8 cellular contexts compared by ENCODE assay signal in genomic region chr17:7330099-7331015, GRCh38. TPM values are rescaled to one million over a fixed set of nuclear protein-coding genes. Genes with fewer than 3 reads are reported as not detected.
DNase-seq lines count a peak whose midpoint lies in the region; ATAC-seq and TF ChIP-seq lines count a peak whose summit lies in the region.

No MANE protein-coding gene starts in this region.

- H2AFZ ChIP-seq in PC-9 = peak overlapping the region; percentile 90

- intact Hi-C loops in CD4-positive, alpha-beta T cell (cut with DNase I, micrococcal nuclease) = no loop called here
- intact Hi-C loops in PC-9 (cut with micrococcal nuclease; ENCODE audit: unreplicated experiment) = no loop called here

- TF ChIP-seq CTCF in CD4-positive, alpha-beta T cell (IDR thresholded peaks at IDR 0.05) = no peak
- no peak for TF ChIP-seq CTCF in PC-9 (conservative IDR thresholded peaks at IDR 0.05)

- H3K36me3 Mint-ChIP-seq in CD4-positive, alpha-beta T cell (ENCODE audit: low read depth) = peaks cover 19% of the 10 kb centered on the region
- no peaks in the 10 kb centered on the region for H3K36me3 Mint-ChIP-seq in activated T-helper 17 cell treated with anti-CD3 and anti-CD28 coated beads, Interleukin-2, amount 50 U/mL, for 72 hours (ENCODE audit: low read depth)
- no peaks in the 10 kb centered on the region for H3K36me3 Mint-ChIP-seq in natural killer cell treated with Interleukin-12 subunit alpha and Interleukin-12 subunit beta and Interleukin-15 and Interleukin-18, amount 100 ng/mL, for 72 hours

- no peaks in the 10 kb centered on the region for H3K27me3 ChIP-seq in CD4-positive, alpha-beta T cell (ENCODE audit: control insufficient read depth, insufficient read depth, low read length)
- no peaks in the 10 kb centered on the region for H3K27me3 ChIP-seq in PC-9 (ENCODE audit: insufficient read depth, low read depth)

- H3K27ac Mint-ChIP-seq in CD4-positive, alpha-beta T cell = peak overlapping the region; percentile 88
- H3K27ac Mint-ChIP-seq in activated T-helper 17 cell treated with anti-CD3 and anti-CD28 coated beads, Interleukin-2, amount 50 U/mL, for 72 hours = peak overlapping the region; percentile 97
- peak overlapping the region; percentile 95 to 98 for H3K27ac Mint-ChIP-seq in natural killer cell treated with Interleukin-12 subunit alpha and Interleukin-12 subunit beta and Interleukin-15 and Interleukin-18, amount 100 ng/mL, for 72 hours
- H3K27ac Mint-ChIP-seq in stimulated activated naive CD8-positive, alpha-beta T cell treated with anti-CD3 and anti-CD28 coated beads, Interleukin-15, amount 100 ng/mL, for 72 hours = peak overlapping the region; percentile 97 to 99

- peak overlapping the region; percentile 96 for H3K4me2 ChIP-seq in PC-9

- DNase-seq in CD4-positive, alpha-beta T cell = peak in 9 of 10 experiments; percentile 53 to 73 (median 67)
- peak; percentile 73 to 84 for DNase-seq in PC-9
- DNase-seq in fibroblast of peridontal ligament (ENCODE audit: extremely low read depth) = peak; percentile 71
- DNase-seq in natural killer cell treated with Interleukin-12 subunit alpha and Interleukin-12 subunit beta and Interleukin-15 and Interleukin-18, amount 100 ng/mL, for 72 hours (ENCODE audit: low spot score) = peak; percentile 89
- DNase-seq in stimulated activated naive CD8-positive, alpha-beta T cell treated with anti-CD3 and anti-CD28 coated beads, Interleukin-15, amount 100 ng/mL, for 72 hours = peak; percentile 85 to 86

- BruUV-seq in PC-9 (replicated peaks; lab: Mats Ljungman, UMichigan) = no TSS peak

- no peaks in the 10 kb centered on the region for H4K20me1 ChIP-seq in PC-9 (ENCODE audit: insufficient read depth)

- H3F3A ChIP-seq in PC-9 (ENCODE audit: insufficient read depth, low read depth) = peaks cover 9% of the 10 kb centered on the region; the same call in 1 of the 2 replicates

- H3K79me2 ChIP-seq in PC-9 (ENCODE audit: low read depth) = peaks cover 25% of the 10 kb centered on the region

- POLR2A ChIA-PET in CD4-positive, alpha-beta T cell (lab: Charles Lee) = interaction anchor here (0.7 to 4.1 kb wide), 26 partner anchors 9 to 965 kb away, joined by 3 to 46 read pairs (median 6); partner anchors contain the start of genes DVL2, GABARAP, GPS2 and POLR2A
- POLR2A ChIA-PET in PC-9 (lab: Charles Lee; ENCODE audit: unreplicated experiment) = interaction anchor here (0.5 to 1.1 kb wide), 11 partner anchors 15 to 307 kb away, joined by 3 to 13 read pairs (median 5); partner anchors contain the start of genes GABARAP and TMEM256

- no peaks in the 10 kb centered on the region for H3K36me3 ChIP-seq in PC-9 (ENCODE audit: low read depth)

- peaks cover 49% of the 10 kb centered on the region for H3K4me1 Mint-ChIP-seq in CD4-positive, alpha-beta T cell (ENCODE audit: low read depth)
- peaks cover 23% of the 10 kb centered on the region for H3K4me1 Mint-ChIP-seq in activated T-helper 17 cell treated with anti-CD3 and anti-CD28 coated beads, Interleukin-2, amount 50 U/mL, for 72 hours
- H3K4me1 Mint-ChIP-seq in natural killer cell treated with Interleukin-12 subunit alpha and Interleukin-12 subunit beta and Interleukin-15 and Interleukin-18, amount 100 ng/mL, for 72 hours (ENCODE audit: low read depth in 2 of 2) = peaks cover 33 to 36% of the 10 kb centered on the region in 2 donors
- H3K4me1 Mint-ChIP-seq in stimulated activated naive CD8-positive, alpha-beta T cell treated with anti-CD3 and anti-CD28 coated beads, Interleukin-15, amount 100 ng/mL, for 72 hours = peaks cover 80% of the 10 kb centered on the region

- H3K9me3 ChIP-seq in CD4-positive, alpha-beta T cell (ENCODE audit: control insufficient read depth, low read length) = no peaks in the 10 kb centered on the region
- no peaks in the 10 kb centered on the region for H3K9me3 ChIP-seq in PC-9 (ENCODE audit: insufficient read depth, low read depth)

- H3K27ac ChIP-seq in CD4-positive, alpha-beta T cell (ENCODE audit: low read depth, low read length) = peak overlapping the region; percentile 80
- H3K27ac ChIP-seq in PC-9 = peak overlapping the region; percentile 67

- peaks cover 16% of the 10 kb centered on the region for H3K4me1 ChIP-seq in PC-9 (replicated peaks; ENCODE audit: insufficient read depth)

- H3K4me3 ChIP-seq in PC-9 = peak overlapping the region; percentile 100

- H3K9me3 Mint-ChIP-seq in CD4-positive, alpha-beta T cell = no peaks in the 10 kb centered on the region
- no peaks in the 10 kb centered on the region for H3K9me3 Mint-ChIP-seq in activated T-helper 17 cell treated with anti-CD3 and anti-CD28 coated beads, Interleukin-2, amount 50 U/mL, for 72 hours
- H3K9me3 Mint-ChIP-seq in natural killer cell treated with Interleukin-12 subunit alpha and Interleukin-12 subunit beta and Interleukin-15 and Interleukin-18, amount 100 ng/mL, for 72 hours = no peaks in the 10 kb centered on the region
- no peaks in the 10 kb centered on the region for H3K9me3 Mint-ChIP-seq in stimulated activated naive CD8-positive, alpha-beta T cell treated with anti-CD3 and anti-CD28 coated beads, Interleukin-15, amount 100 ng/mL, for 72 hours

- peak overlapping the region; percentile 90 for H3K4me3 Mint-ChIP-seq in CD4-positive, alpha-beta T cell
- H3K4me3 Mint-ChIP-seq in activated T-helper 17 cell treated with anti-CD3 and anti-CD28 coated beads, Interleukin-2, amount 50 U/mL, for 72 hours = peak overlapping the region; percentile 99
- H3K4me3 Mint-ChIP-seq in natural killer cell treated with Interleukin-12 subunit alpha and Interleukin-12 subunit beta and Interleukin-15 and Interleukin-18, amount 100 ng/mL, for 72 hours = peak overlapping the region; percentile 96
- H3K4me3 Mint-ChIP-seq in stimulated activated naive CD8-positive, alpha-beta T cell treated with anti-CD3 and anti-CD28 coated beads, Interleukin-15, amount 100 ng/mL, for 72 hours = peak overlapping the region; percentile 83 to 93

- peak; percentile 72 for ATAC-seq in CD4-positive, alpha-beta T cell (ENCODE audit: poor library complexity)
- ATAC-seq in GM19438 (IDR thresholded peaks at IDR 0.05; ENCODE audit: low read depth, unreplicated experiment) (peak; percentile 43), HG03558 (IDR thresholded peaks at IDR 0.05; ENCODE audit: extremely low read depth, unreplicated experiment) (peak; percentile 6)
- peak; percentile 84 for ATAC-seq in activated T-helper 17 cell treated with anti-CD3 and anti-CD28 coated beads, Interleukin-2, amount 50 U/mL, for 72 hours (replicated peaks)
- peak; percentile 75 to 81 for ATAC-seq in natural killer cell treated with Interleukin-12 subunit alpha and Interleukin-12 subunit beta and Interleukin-15 and Interleukin-18, amount 100 ng/mL, for 72 hours
- ATAC-seq in stimulated activated naive CD8-positive, alpha-beta T cell treated with anti-CD3 and anti-CD28 coated beads, Interleukin-15, amount 100 ng/mL, for 72 hours = peak; percentile 78

- H3K27me3 Mint-ChIP-seq in CD4-positive, alpha-beta T cell = no peaks in the 10 kb centered on the region
- no peaks in the 10 kb centered on the region for H3K27me3 Mint-ChIP-seq in activated T-helper 17 cell treated with anti-CD3 and anti-CD28 coated beads, Interleukin-2, amount 50 U/mL, for 72 hours
- H3K27me3 Mint-ChIP-seq in natural killer cell treated with Interleukin-12 subunit alpha and Interleukin-12 subunit beta and Interleukin-15 and Interleukin-18, amount 100 ng/mL, for 72 hours = no peaks in the 10 kb centered on the region
- H3K27me3 Mint-ChIP-seq in stimulated activated naive CD8-positive, alpha-beta T cell treated with anti-CD3 and anti-CD28 coated beads, Interleukin-15, amount 100 ng/mL, for 72 hours = no peaks in the 10 kb centered on the region

- CTCF ChIA-PET in CD4-positive, alpha-beta T cell (lab: Charles Lee) = interaction anchor here (0.8 to 1.6 kb wide), 7 partner anchors 20 to 284 kb away, joined by 3 to 8 read pairs (median 4); no protein-coding TSS in a partner anchor
- CTCF ChIA-PET in PC-9 (lab: Charles Lee) = interaction anchor here (0.6 to 1.3 kb wide), 5 partner anchors 12 to 284 kb away, joined by 3 to 6 read pairs (median 3); no protein-coding TSS in a partner anchor

- no peaks in the 10 kb centered on the region for H3K9me2 ChIP-seq in PC-9 (ENCODE audit: insufficient read depth)

RNA-seq across cellular contexts. Expression of gene NEURL4, which starts 1.2 kb away (rescaled TPM):
- total RNA-seq in CD4-positive, alpha-beta T cell = 10 to 100 TPM; 29.0 to 30.8 TPM
- 46.5 and 57.9 TPM in 2 replicates for total RNA-seq in PC-9 (2021)
- total RNA-seq in activated T-helper 17 cell treated with anti-CD3 and anti-CD28 coated beads, Interleukin-2, amount 50 U/mL, for 72 hours = 10 to 100 TPM; 22.9 to 33.0 TPM
- 10 to 100 TPM; 37.6 to 76.7 TPM for total RNA-seq in natural killer cell treated with Interleukin-12 subunit alpha and Interleukin-12 subunit beta and Interleukin-15 and Interleukin-18, amount 100 ng/mL, for 72 hours

RNA-seq across cellular contexts. Expression of gene ACAP1, which starts 6.0 kb away (rescaled TPM):
- total RNA-seq in CD4-positive, alpha-beta T cell = 100 to 1,000 TPM; 565 to 575 TPM
- 10.9 and 28.5 TPM in 2 replicates for total RNA-seq in PC-9 (2021)
- total RNA-seq in activated T-helper 17 cell treated with anti-CD3 and anti-CD28 coated beads, Interleukin-2, amount 50 U/mL, for 72 hours = 100 to 1,000 TPM; 527 to 774 TPM
- 100 to 1,000 TPM; 240 to 419 TPM for total RNA-seq in natural killer cell treated with Interleukin-12 subunit alpha and Interleukin-12 subunit beta and Interleukin-15 and Interleukin-18, amount 100 ng/mL, for 72 hours

RNA-seq across cellular contexts. Expression of gene GPS2, which starts 15.2 kb away (rescaled TPM):
- 100 to 1,000 TPM; 122 to 140 TPM for total RNA-seq in CD4-positive, alpha-beta T cell
- 43.5 and 61.3 TPM in 2 replicates for total RNA-seq in PC-9 (2021)
- total RNA-seq in activated T-helper 17 cell treated with anti-CD3 and anti-CD28 coated beads, Interleukin-2, amount 50 U/mL, for 72 hours = 10 to 100 TPM; 38.3 to 65.6 TPM
- total RNA-seq in natural killer cell treated with Interleukin-12 subunit alpha and Interleukin-12 subunit beta and Interleukin-15 and Interleukin-18, amount 100 ng/mL, for 72 hours = 10 to 100 TPM; 58.1 to 87.0 TPM

RNA-seq across cellular contexts. Expression of gene KCTD11, which starts 21.6 kb away (rescaled TPM):
- 1 to 10 TPM; 1.3 to 1.6 TPM for total RNA-seq in CD4-positive, alpha-beta T cell
- total RNA-seq in PC-9 (2021) = 16.4 and 18.3 TPM in 2 replicates
- 10 to 100 TPM; 14.0 to 96.8 TPM for total RNA-seq in activated T-helper 17 cell treated with anti-CD3 and anti-CD28 coated beads, Interleukin-2, amount 50 U/mL, for 72 hours
- total RNA-seq in natural killer cell treated with Interleukin-12 subunit alpha and Interleukin-12 subunit beta and Interleukin-15 and Interleukin-18, amount 100 ng/mL, for 72 hours = 10 to 100 TPM in 1 of 2 donors, 1 to 10 TPM in 1; 6.7 to 13.0 TPM

RNA-seq across cellular contexts. Expression of gene EIF5A, which starts 22.9 kb away (rescaled TPM):
- 100 to 1,000 TPM; 471 to 480 TPM for total RNA-seq in CD4-positive, alpha-beta T cell
- 806 and 1,298 TPM in 2 replicates for total RNA-seq in PC-9 (2021)
- 100 to 1,000 TPM; 429 to 978 TPM for total RNA-seq in activated T-helper 17 cell treated with anti-CD3 and anti-CD28 coated beads, Interleukin-2, amount 50 U/mL, for 72 hours
- total RNA-seq in natural killer cell treated with Interleukin-12 subunit alpha and Interleukin-12 subunit beta and Interleukin-15 and Interleukin-18, amount 100 ng/mL, for 72 hours = 1,000 to 10,000 TPM in 1 of 2 donors, 100 to 1,000 TPM in 1; 953 to 1,345 TPM

Comparison
In these comparisons a context has a peak if more than half of its experiments do, and no peak if none do; other contexts are left out.
1. Peak in every context shown above with its lines: DNase-seq, ATAC-seq, H3K4me3 ChIP-seq and H3K27ac ChIP-seq.
2. ATAC-seq: peak in every context shown above with its lines; median percentile 84 in activated T-helper 17 cell treated with anti-CD3 and anti-CD28 coated beads, Interleukin-2, amount 50 U/mL, for 72 hours; 78 in natural killer cell treated with Interleukin-12 subunit alpha and Interleukin-12 subunit beta and Interleukin-15 and Interleukin-18, amount 100 ng/mL, for 72 hours; 78 in stimulated activated naive CD8-positive, alpha-beta T cell treated with anti-CD3 and anti-CD28 coated beads, Interleukin-15, amount 100 ng/mL, for 72 hours; 72 in CD4-positive, alpha-beta T cell; 43 in GM19438; 6 in HG03558.